22 cellular contexts compared by ENCODE assay signal in the genomic region with DNA sequence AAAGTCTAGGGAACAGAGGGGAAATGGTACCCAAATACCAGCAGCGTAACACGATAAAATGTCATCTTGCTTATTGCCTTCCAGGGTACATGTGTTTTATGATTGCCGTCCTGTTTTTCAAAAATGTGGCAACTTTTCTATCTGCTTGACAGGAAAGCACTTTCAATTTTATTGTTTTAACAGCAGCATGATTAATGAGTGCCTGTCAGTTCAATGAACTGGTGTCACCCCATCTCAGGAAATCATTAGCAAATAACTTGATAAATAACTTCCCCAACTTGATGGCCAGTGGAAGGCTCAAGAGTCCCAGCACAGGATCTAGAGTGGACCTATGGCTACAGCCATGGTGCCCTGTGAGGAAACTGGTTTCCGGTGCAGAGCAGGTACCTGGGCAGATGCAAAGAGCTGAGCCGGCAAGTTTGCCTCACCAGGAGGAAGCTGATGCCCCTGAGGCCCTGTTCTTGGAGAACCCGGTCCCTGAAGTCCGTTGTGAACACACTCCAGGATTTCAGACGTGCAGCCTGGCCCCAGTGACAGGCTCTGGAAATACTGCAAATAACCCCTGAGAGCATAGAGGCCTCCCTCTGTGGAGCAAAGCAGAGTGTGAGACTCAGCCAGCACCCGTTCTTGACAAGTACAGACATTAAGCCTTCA.
DNase-seq lines count a peak whose midpoint lies in the region; ATAC-seq and TF ChIP-seq lines count a peak whose summit lies in the region.
"Had no signal": no experiment of that assay in that cellular context is flagged by ENCODE, and none has a peak within 500 bp of the region (broad histone marks: within the 10 kb centered on the region; RNA-seq: fewer than 3 reads in every experiment).

No MANE protein-coding gene starts in this region.

- no peak overlapping the region for H3K27ac Mint-ChIP-seq in GM23338

- H3K79me2 ChIP-seq in GM23338 (replicated peaks; ENCODE audit: insufficient read depth) = no peaks in the 10 kb centered on the region
- H3K79me2 ChIP-seq in OCI-LY7 (ENCODE audit: insufficient read depth, low read depth, low read length) = no peaks in the 10 kb centered on the region

- no peaks in the 10 kb centered on the region for H3F3A ChIP-seq in GM23338 (replicated peaks; ENCODE audit: low read depth)

- H3K27me3 Mint-ChIP-seq in GM23338 (ENCODE audit: insufficient read depth, low read depth, poor library complexity) = no peaks in the 10 kb centered on the region

- WGBS in spleen, 5 donors = 14 to 32% (median 25%) methylated on average over 9 of the region's 9 CpGs

- H3K27ac ChIP-seq in GM23338 (ENCODE audit: low read depth) = no peak overlapping the region
- peak overlapping the region in 6 of 8 donors; percentile 47 to 77 (median 74) for H3K27ac ChIP-seq in spleen
- H3K27ac ChIP-seq in OCI-LY7 (ENCODE audit: low read depth, low read length, poor library complexity, severe bottlenecking) = no peak overlapping the region
- H3K27ac ChIP-seq: C4-2B, HL-60, Peyer's patch had no signal

- H3K27me3 ChIP-seq in GM23338 (ENCODE audit: insufficient read depth) (no peaks in the 10 kb centered on the region), spleen (replicated peaks in 1 of 7) (peaks cover 0 to 22% (median 0%) of the 10 kb centered on the region in 7 donors)
- H3K27me3 ChIP-seq: Peyer's patch had no signal

- H3K4me1 ChIP-seq in GM23338 (ENCODE audit: insufficient read depth) (no peaks in the 10 kb centered on the region), spleen (peaks cover 0 to 37% (median 16%) of the 10 kb centered on the region in 6 donors), OCI-LY7 (ENCODE audit: insufficient read depth, low read length, poor library complexity, severe bottlenecking) (no peaks in the 10 kb centered on the region)
- H3K4me1 ChIP-seq: Peyer's patch had no signal

- no peak for TF ChIP-seq POLR2A in spleen (IDR thresholded peaks at IDR 0.05)

- H3K4me2 ChIP-seq in GM23338 (no peak overlapping the region), OCI-LY7 (ENCODE audit: low read length) (no peak overlapping the region)

- ATAC-seq in GM23338 = peak; percentile 74
- no peak for ATAC-seq in GM18858 (IDR thresholded peaks at IDR 0.05; ENCODE audit: unreplicated experiment)
- ATAC-seq: Right ventricle myocardium inferior had no signal

- POLR2A ChIA-PET in OCI-LY7 (lab: Charles Lee) = interaction anchor here (0.6 kb wide), 1 partner anchor 90 kb away, joined by 3 read pairs; no protein-coding TSS in a partner anchor

- H3K9me3 Mint-ChIP-seq in GM23338 = no peaks in the 10 kb centered on the region

- H4K20me1 ChIP-seq in GM23338 (replicated peaks; ENCODE audit: insufficient read depth) = no peaks in the 10 kb centered on the region
- H4K20me1 ChIP-seq in OCI-LY7 (ENCODE audit: insufficient read depth, low read length) = no peaks in the 10 kb centered on the region

- H2AFZ ChIP-seq in GM23338 = no peak overlapping the region
- no peak overlapping the region for H2AFZ ChIP-seq in OCI-LY7 (ENCODE audit: low read length)

- H3K9me2 ChIP-seq in GM23338 (ENCODE audit: insufficient read depth) (peaks cover 3% of the 10 kb centered on the region; the same call in 1 of the 2 replicates), OCI-LY7 (ENCODE audit: insufficient read depth, low read length) (no peaks in the 10 kb centered on the region)

- no TSS peak for BruUV-seq in OCI-LY7 (replicated peaks; lab: Mats Ljungman, UMichigan)

- no peak overlapping the region for H3K4me3 Mint-ChIP-seq in GM23338

- intact Hi-C loops in spleen (cut with DNase I; ENCODE audit: low total_unique reads) = no loop called here
- intact Hi-C loops in OCI-LY7 (cut with micrococcal nuclease; ENCODE audit: unreplicated experiment) = no loop called here

- TF ChIP-seq CTCF in GM23338 (conservative IDR thresholded peaks at IDR 0.05; ENCODE audit: low read depth in 2 of 2) (no peak), spleen (IDR thresholded peaks at IDR 0.05 in 8 of 11, conservative IDR thresholded peaks at IDR 0.05 in 3 of 11) (no peak), GM10266 (IDR thresholded peaks at IDR 0.05; ENCODE audit: control insufficient read depth, insufficient read depth, low read depth, missing control alignments) (no peak), OCI-LY7 (conservative IDR thresholded peaks at IDR 0.05; ENCODE audit: low read length) (no peak)

- no peaks in the 10 kb centered on the region for H3K36me3 Mint-ChIP-seq in GM23338 (ENCODE audit: low read depth)

- H3K9me3 ChIP-seq in spleen (no peaks in the 10 kb centered on the region), OCI-LY7 (ENCODE audit: low read length) (no peaks in the 10 kb centered on the region)
- H3K9me3 ChIP-seq: Peyer's patch had no signal

- H3K4me1 Mint-ChIP-seq in GM23338 = no peaks in the 10 kb centered on the region; the same call in 2 of the 3 replicates

- H3K4me3 ChIP-seq in GM23338 (no peak overlapping the region), spleen (no peak overlapping the region), OCI-LY7 (ENCODE audit: low read depth, low read length, poor library complexity, severe bottlenecking) (no peak overlapping the region)
- H3K4me3 ChIP-seq: Peyer's patch had no signal

- CTCF ChIA-PET in OCI-LY7 (lab: Charles Lee; ENCODE audit: unreplicated experiment) = no interaction called here

- no peak for DNase-seq in GM23338 (ENCODE audit: low spot score)
- DNase-seq in RPMI8226 = peak; percentile 30
- peak; percentile 5 for DNase-seq in iPS DF 19.7 (ENCODE audit: low read depth, low spot score)
- no peak for DNase-seq in spleen
- DNase-seq in activated CD4-positive, alpha-beta T cell treated with anti-CD3 and anti-CD28 coated beads for 4 hours = no peak
- no peak for DNase-seq in GM10266 (ENCODE audit: extremely low spot score)
- no peak for DNase-seq in OCI-LY7 (ENCODE audit: low spot score)
- DNase-seq: ACHN, AML-193, COR-L47, DMS153, GF-D8, NCI-H1417 treated with DMSO at 0.1 percent for 48 hours, NCI-H1930, NCI-H226, NCI-H524 treated with DMSO at 0.1 percent for 48 hours, Peyer's patch, SW 1271 had no signal

- no peaks in the 10 kb centered on the region for H3K36me3 ChIP-seq in GM23338 (ENCODE audit: insufficient read depth)
- no peaks in the 10 kb centered on the region for H3K36me3 ChIP-seq in spleen
- no peaks in the 10 kb centered on the region for H3K36me3 ChIP-seq in OCI-LY7 (ENCODE audit: insufficient read depth, low read length)
- H3K36me3 ChIP-seq: Peyer's patch had no signal

TF ChIP-seq in GM23338, 12 proteins besides CTCF, POLR2A, EP300 and RAD21 (continues in another document):
- TF ChIP-seq STAT1 (IDR thresholded peaks at IDR 0.05; ENCODE audit: unreplicated experiment) (no peak), POLR2AphosphoS5 (IDR thresholded peaks at IDR 0.05; ENCODE audit: low read depth) (no peak), JUNB (IDR thresholded peaks at IDR 0.05; ENCODE audit: unreplicated experiment) (no peak), EZH2 (IDR thresholded peaks at IDR 0.05; ENCODE audit: low read depth, unreplicated experiment) (no peak), CREB1 (CRISPR knock-in tag; IDR thresholded peaks at IDR 0.05; ENCODE audit: low read depth) (no peak), NANOG (IDR thresholded peaks at IDR 0.05; ENCODE audit: borderline replicate concordance) (no peak)
- TF ChIP-seq, protein P1, sequence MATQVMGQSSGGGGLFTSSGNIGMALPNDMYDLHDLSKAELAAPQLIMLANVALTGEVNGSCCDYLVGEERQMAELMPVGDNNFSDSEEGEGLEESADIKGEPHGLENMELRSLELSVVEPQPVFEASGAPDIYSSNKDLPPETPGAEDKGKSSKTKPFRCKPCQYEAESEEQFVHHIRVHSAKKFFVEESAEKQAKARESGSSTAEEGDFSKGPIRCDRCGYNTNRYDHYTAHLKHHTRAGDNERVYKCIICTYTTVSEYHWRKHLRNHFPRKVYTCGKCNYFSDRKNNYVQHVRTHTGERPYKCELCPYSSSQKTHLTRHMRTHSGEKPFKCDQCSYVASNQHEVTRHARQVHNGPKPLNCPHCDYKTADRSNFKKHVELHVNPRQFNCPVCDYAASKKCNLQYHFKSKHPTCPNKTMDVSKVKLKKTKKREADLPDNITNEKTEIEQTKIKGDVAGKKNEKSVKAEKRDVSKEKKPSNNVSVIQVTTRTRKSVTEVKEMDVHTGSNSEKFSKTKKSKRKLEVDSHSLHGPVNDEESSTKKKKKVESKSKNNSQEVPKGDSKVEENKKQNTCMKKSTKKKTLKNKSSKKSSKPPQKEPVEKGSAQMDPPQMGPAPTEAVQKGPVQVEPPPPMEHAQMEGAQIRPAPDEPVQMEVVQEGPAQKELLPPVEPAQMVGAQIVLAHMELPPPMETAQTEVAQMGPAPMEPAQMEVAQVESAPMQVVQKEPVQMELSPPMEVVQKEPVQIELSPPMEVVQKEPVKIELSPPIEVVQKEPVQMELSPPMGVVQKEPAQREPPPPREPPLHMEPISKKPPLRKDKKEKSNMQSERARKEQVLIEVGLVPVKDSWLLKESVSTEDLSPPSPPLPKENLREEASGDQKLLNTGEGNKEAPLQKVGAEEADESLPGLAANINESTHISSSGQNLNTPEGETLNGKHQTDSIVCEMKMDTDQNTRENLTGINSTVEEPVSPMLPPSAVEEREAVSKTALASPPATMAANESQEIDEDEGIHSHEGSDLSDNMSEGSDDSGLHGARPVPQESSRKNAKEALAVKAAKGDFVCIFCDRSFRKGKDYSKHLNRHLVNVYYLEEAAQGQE (IDR thresholded peaks at IDR 0.05; ENCODE audit: unreplicated experiment) = no peak
- TF ChIP-seq, protein P2, sequence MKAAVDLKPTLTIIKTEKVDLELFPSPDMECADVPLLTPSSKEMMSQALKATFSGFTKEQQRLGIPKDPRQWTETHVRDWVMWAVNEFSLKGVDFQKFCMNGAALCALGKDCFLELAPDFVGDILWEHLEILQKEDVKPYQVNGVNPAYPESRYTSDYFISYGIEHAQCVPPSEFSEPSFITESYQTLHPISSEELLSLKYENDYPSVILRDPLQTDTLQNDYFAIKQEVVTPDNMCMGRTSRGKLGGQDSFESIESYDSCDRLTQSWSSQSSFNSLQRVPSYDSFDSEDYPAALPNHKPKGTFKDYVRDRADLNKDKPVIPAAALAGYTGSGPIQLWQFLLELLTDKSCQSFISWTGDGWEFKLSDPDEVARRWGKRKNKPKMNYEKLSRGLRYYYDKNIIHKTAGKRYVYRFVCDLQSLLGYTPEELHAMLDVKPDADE (IDR thresholded peaks at IDR 0.05) = no peak

Comparison
In these comparisons a context has a peak if more than half of its experiments do, and no peak if none do; other contexts are left out.
1. DNase-seq: peak in RPMI8226 (single experiment) and iPS DF 19.7 (single experiment); none in GM23338 (single experiment), spleen (single experiment), activated CD4-positive, alpha-beta T cell treated with anti-CD3 and anti-CD28 coated beads for 4 hours (0 of 2), GM10266 (single experiment) and OCI-LY7 (single experiment).
2. H3K27ac ChIP-seq: peak in spleen (6 of 8); none in GM23338 (single experiment) and OCI-LY7 (single experiment).